Comparison of ENCODE assay signal across 8 cellular contexts in the genomic region with DNA sequence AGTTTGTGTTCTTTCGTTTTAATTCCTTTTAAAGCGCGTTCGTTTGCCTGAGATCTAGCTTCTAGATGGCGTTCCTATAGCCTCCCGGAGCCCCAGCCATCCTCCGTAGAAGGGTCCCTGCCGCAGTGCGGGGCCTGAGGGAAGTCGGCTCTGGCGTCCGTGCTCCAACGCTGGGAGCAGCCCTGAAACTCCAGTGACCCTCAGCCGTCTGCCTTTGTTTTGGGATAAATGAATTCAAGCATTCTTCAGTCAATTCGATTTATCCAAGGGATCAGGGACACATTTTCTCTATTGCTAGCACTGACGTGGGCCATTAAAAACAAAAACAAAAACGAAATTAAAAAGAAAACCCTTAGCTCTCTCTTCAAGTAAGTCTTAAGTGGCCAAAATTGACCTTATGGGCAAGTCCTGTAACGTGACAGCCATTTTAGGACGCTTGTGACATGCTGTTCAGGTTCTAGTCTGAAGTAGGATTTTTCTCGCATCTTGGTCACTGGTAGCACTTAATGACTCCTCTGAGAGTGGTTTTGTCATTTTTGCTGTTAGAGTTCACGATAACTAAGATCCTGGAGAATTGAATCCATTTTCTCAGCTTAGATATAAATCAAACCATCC. TPM values are rescaled to one million over a fixed set of nuclear protein-coding genes. Genes with fewer than 3 reads are reported as not detected.
DNase-seq lines count a peak whose midpoint lies in the region; ATAC-seq and TF ChIP-seq lines count a peak whose summit lies in the region.

No MANE protein-coding gene starts in this region.

- peak overlapping the region; percentile 96 for H3K4me2 ChIP-seq in OCI-LY3 (ENCODE audit: low read length)

- peaks cover 38% of the 10 kb centered on the region for H3K79me2 ChIP-seq in OCI-LY3 (ENCODE audit: low read length)

- H3K27ac Mint-ChIP-seq in memory B cell (peak overlapping the region; percentile 99), type B pancreatic cell (peak overlapping the region; percentile 99)

- ATAC-seq in GM18517 (IDR thresholded peaks at IDR 0.05; ENCODE audit: unreplicated experiment): peak; percentile 32
- peak; percentile 30 for ATAC-seq in HG02943 (IDR thresholded peaks at IDR 0.05; ENCODE audit: low read depth, unreplicated experiment)
- ATAC-seq in memory B cell (ENCODE audit: low read depth): peak; percentile 10

- H3K4me3 Mint-ChIP-seq in memory B cell: peak overlapping the region; percentile 99
- H3K4me3 Mint-ChIP-seq in type B pancreatic cell: peak overlapping the region; percentile 100

- H3K9me3 ChIP-seq in OCI-LY3 (ENCODE audit: insufficient read depth, low read length): no peaks in the 10 kb centered on the region

- peaks cover 5% of the 10 kb centered on the region for H3K36me3 Mint-ChIP-seq in memory B cell
- peaks cover 4% of the 10 kb centered on the region for H3K36me3 Mint-ChIP-seq in type B pancreatic cell

- H3K27me3 ChIP-seq in OCI-LY3 (ENCODE audit: low read depth, low read length): no peaks in the 10 kb centered on the region

- H3K36me3 ChIP-seq in OCI-LY3 (replicated peaks; ENCODE audit: low read depth, low read length): peaks cover 9% of the 10 kb centered on the region

- peaks cover 17% of the 10 kb centered on the region for H3K4me1 ChIP-seq in OCI-LY3 (ENCODE audit: low read length)

- H3K9me3 Mint-ChIP-seq in memory B cell (no peaks in the 10 kb centered on the region), type B pancreatic cell (peaks cover 3% of the 10 kb centered on the region)

- TF ChIP-seq CTCF in OCI-LY3 (IDR thresholded peaks at IDR 0.05; ENCODE audit: low read depth, low read length) (0 out of 2 replicates have a peak, but pooled peaks have one; percentile 15), type B pancreatic cell (conservative IDR thresholded peaks at IDR 0.05) (no peak)

- H3K9ac ChIP-seq in OCI-LY3 (ENCODE audit: low read length): peak overlapping the region; percentile 86

- H3K4me1 Mint-ChIP-seq in memory B cell: peaks cover 13% of the 10 kb centered on the region
- peaks cover 31% of the 10 kb centered on the region for H3K4me1 Mint-ChIP-seq in type B pancreatic cell (ENCODE audit: unreplicated experiment)

- peak overlapping the region; percentile 94 for H3K4me3 ChIP-seq in OCI-LY3 (ENCODE audit: low read length)

- DNase-seq in AML-193 (lab: John Stamatoyannopoulos, UW) (peak; percentile 53 to 65), memory B cell (ENCODE audit: low spot score in 2 of 2) (no peak), type B pancreatic cell (ENCODE audit: extremely low spot score, unreplicated experiment) (no peak)
- no peak for DNase-seq in stimulated activated CD4-positive, alpha-beta T cell treated with anti-CD3 and anti-CD28 coated beads, Interleukin-12 subunit alpha, Interleukin-12 subunit beta, amount 100 ng/mL, for 4 hours

- H4K20me1 ChIP-seq in OCI-LY3 (ENCODE audit: insufficient read depth, low read length): no peaks in the 10 kb centered on the region

- H2AFZ ChIP-seq in OCI-LY3 (ENCODE audit: low read depth, low read length): peak overlapping the region; percentile 71

- H3K27me3 Mint-ChIP-seq in memory B cell (no peaks in the 10 kb centered on the region), type B pancreatic cell (no peaks in the 10 kb centered on the region)

- H3K27ac ChIP-seq in OCI-LY3 (ENCODE audit: low read length) (peak overlapping the region; percentile 53), cingulate gyrus (ENCODE audit: low read depth, low read length) (peak overlapping the region; percentile 92)

RNA-seq across cellular contexts. Expression of a gene that starts 0.8 kb away (rescaled TPM):
- 17.5 and 38.1 TPM in 2 replicates for total RNA-seq in type B pancreatic cell (ENCODE audit: low replicate concordance)

Comparison
In these comparisons a context has a peak if more than half of its experiments do, and no peak if none do; other contexts are left out.
1. DNase-seq: peak in AML-193 (2 of 2); none in memory B cell (0 of 2), type B pancreatic cell (single experiment) and stimulated activated CD4-positive, alpha-beta T cell treated with anti-CD3 and anti-CD28 coated beads, Interleukin-12 subunit alpha, Interleukin-12 subunit beta, amount 100 ng/mL, for 4 hours (single experiment).
2. Peak in every context shown above with its lines, with median percentiles within 50 percentile points of each other: ATAC-seq.